In the genomic region with DNA sequence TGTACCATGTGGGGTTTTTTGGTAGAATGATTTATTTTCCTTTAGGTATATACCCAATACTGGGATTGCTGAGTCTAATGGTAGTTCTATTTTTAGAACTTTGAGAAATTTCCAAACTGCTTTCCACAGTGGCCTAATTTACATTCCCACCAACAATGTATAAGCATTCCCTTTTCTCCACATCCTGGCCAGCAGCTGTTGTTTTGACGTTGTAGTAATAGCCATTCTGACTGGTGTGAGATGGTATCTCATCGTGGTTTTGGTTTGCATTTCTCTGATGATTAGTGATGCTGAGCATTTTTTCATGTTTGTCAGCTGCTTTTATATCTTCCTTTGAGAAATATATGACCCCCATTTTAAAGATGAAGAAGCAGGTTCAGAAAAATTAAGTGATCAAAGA, we compare ENCODE assay signal across 12 cellular contexts.
DNase-seq lines count a peak whose midpoint lies in the region; ATAC-seq and TF ChIP-seq lines count a peak whose summit lies in the region.
"Had no signal": no experiment of that assay in that cellular context is flagged by ENCODE, and none has a peak within 500 bp of the region (broad histone marks: within the 10 kb centered on the region; RNA-seq: fewer than 3 reads in every experiment).

No MANE protein-coding gene starts in this region.

- intact Hi-C loops in activated T-helper 2 cell treated with anti-CD3 and anti-CD28 coated beads, Interferon-gamma antibody, Interleukin-2, Interleukin-4, amounts not matched to agents 10 μg/mL and 5 μg/mL and 100 μg/mL, durations not matched to agents 14 hours and 24 hours and 36 hours (cut with micrococcal nuclease): loop anchor here (1.0 to 10.0 kb wide), 2 partner anchors 8 to 148 kb away; no protein-coding TSS in a partner anchor

- H3K27me3 Mint-ChIP-seq in activated T-helper 2 cell treated with anti-CD3 and anti-CD28 coated beads, Interferon-gamma antibody, Interleukin-2, Interleukin-4, amounts not matched to agents 10 μg/mL and 5 μg/mL and 100 μg/mL, durations not matched to agents 14 hours and 24 hours and 36 hours (ENCODE audit: low read depth): no peaks in the 10 kb centered on the region

- ATAC-seq in SK-N-SH treated with all-trans-retinoic acid at 6 μM for 48 hours: peak; percentile 55
- no peak for ATAC-seq in HG02763 (IDR thresholded peaks at IDR 0.05; ENCODE audit: unreplicated experiment)

- no peak overlapping the region for H3K4me3 Mint-ChIP-seq in activated T-helper 2 cell treated with anti-CD3 and anti-CD28 coated beads, Interferon-gamma antibody, Interleukin-2, Interleukin-4, amounts not matched to agents 10 μg/mL and 5 μg/mL and 100 μg/mL, durations not matched to agents 14 hours and 24 hours and 36 hours (ENCODE audit: low read depth)

- DNase-seq in ELR (ENCODE audit: low read depth): peak; percentile 72
- DNase-seq in fibroblast of gingiva (ENCODE audit: low read depth): peak; percentile 83
- peak; percentile 62 for DNase-seq in renal cortical epithelial cell (ENCODE audit: low read depth)
- DNase-seq in activated T-helper 2 cell treated with anti-CD3 and anti-CD28 coated beads, Interferon-gamma antibody, Interleukin-2, Interleukin-4, amounts not matched to agents 10 μg/mL and 5 μg/mL and 100 μg/mL, durations not matched to agents 14 hours and 24 hours and 36 hours (ENCODE audit: low spot score): no peak
- no peak for DNase-seq in NCI-H82 treated with DMSO at 0.1 percent for 48 hours (lab: John Stamatoyannopoulos, UW; ENCODE audit: unreplicated experiment)
- no peak for DNase-seq in RKO (ENCODE audit: low spot score)
- DNase-seq: activated naive CD4-positive, alpha-beta T cell treated with anti-CD3 and anti-CD28 coated beads, Interleukin-2, amount 50 U/mL, for 16 hours; NCI-H2227 treated with DMSO at 0.1 percent for 48 hours; PC-9; T1000 had no signal

- no peak overlapping the region for H3K27ac Mint-ChIP-seq in activated T-helper 2 cell treated with anti-CD3 and anti-CD28 coated beads, Interferon-gamma antibody, Interleukin-2, Interleukin-4, amounts not matched to agents 10 μg/mL and 5 μg/mL and 100 μg/mL, durations not matched to agents 14 hours and 24 hours and 36 hours

- H3K9me3 Mint-ChIP-seq in activated T-helper 2 cell treated with anti-CD3 and anti-CD28 coated beads, Interferon-gamma antibody, Interleukin-2, Interleukin-4, amounts not matched to agents 10 μg/mL and 5 μg/mL and 100 μg/mL, durations not matched to agents 14 hours and 24 hours and 36 hours: peaks cover 8% of the 10 kb centered on the region

- H3K4me1 Mint-ChIP-seq in activated T-helper 2 cell treated with anti-CD3 and anti-CD28 coated beads, Interferon-gamma antibody, Interleukin-2, Interleukin-4, amounts not matched to agents 10 μg/mL and 5 μg/mL and 100 μg/mL, durations not matched to agents 14 hours and 24 hours and 36 hours (ENCODE audit: low read depth): peaks cover 53% of the 10 kb centered on the region

- H3K36me3 Mint-ChIP-seq in activated T-helper 2 cell treated with anti-CD3 and anti-CD28 coated beads, Interferon-gamma antibody, Interleukin-2, Interleukin-4, amounts not matched to agents 10 μg/mL and 5 μg/mL and 100 μg/mL, durations not matched to agents 14 hours and 24 hours and 36 hours (ENCODE audit: low read depth): peaks cover 16% of the 10 kb centered on the region

TF ChIP-seq in SK-N-SH treated with all-trans-retinoic acid at 6 μM for 48 hours, 23 proteins besides CTCF, POLR2A, EP300 and RAD21:
- TF ChIP-seq ARNTL (CRISPR knock-in tag; IDR thresholded peaks at IDR 0.05; ENCODE audit: borderline replicate concordance, low read depth): no peak
- TF ChIP-seq ZC3H10 (CRISPR knock-in tag; IDR thresholded peaks at IDR 0.05): no peak
- no peak for TF ChIP-seq ZNF8 (CRISPR knock-in tag; IDR thresholded peaks at IDR 0.05)
- TF ChIP-seq CSDC2 (CRISPR knock-in tag; IDR thresholded peaks at IDR 0.05): no peak
- TF ChIP-seq ESRRG (CRISPR knock-in tag; IDR thresholded peaks at IDR 0.05): no peak
- TF ChIP-seq TCF4 (CRISPR knock-in tag; IDR thresholded peaks at IDR 0.05; ENCODE audit: borderline replicate concordance): no peak
- TF ChIP-seq ZNF70 (CRISPR knock-in tag; IDR thresholded peaks at IDR 0.05): no peak
- TF ChIP-seq, protein P1, sequence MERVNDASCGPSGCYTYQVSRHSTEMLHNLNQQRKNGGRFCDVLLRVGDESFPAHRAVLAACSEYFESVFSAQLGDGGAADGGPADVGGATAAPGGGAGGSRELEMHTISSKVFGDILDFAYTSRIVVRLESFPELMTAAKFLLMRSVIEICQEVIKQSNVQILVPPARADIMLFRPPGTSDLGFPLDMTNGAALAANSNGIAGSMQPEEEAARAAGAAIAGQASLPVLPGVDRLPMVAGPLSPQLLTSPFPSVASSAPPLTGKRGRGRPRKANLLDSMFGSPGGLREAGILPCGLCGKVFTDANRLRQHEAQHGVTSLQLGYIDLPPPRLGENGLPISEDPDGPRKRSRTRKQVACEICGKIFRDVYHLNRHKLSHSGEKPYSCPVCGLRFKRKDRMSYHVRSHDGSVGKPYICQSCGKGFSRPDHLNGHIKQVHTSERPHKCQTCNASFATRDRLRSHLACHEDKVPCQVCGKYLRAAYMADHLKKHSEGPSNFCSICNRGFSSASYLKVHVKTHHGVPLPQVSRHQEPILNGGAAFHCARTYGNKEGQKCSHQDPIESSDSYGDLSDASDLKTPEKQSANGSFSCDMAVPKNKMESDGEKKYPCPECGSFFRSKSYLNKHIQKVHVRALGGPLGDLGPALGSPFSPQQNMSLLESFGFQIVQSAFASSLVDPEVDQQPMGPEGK (CRISPR knock-in tag; IDR thresholded peaks at IDR 0.05; ENCODE audit: borderline replicate concordance): no peak
- TF ChIP-seq, protein P2, sequence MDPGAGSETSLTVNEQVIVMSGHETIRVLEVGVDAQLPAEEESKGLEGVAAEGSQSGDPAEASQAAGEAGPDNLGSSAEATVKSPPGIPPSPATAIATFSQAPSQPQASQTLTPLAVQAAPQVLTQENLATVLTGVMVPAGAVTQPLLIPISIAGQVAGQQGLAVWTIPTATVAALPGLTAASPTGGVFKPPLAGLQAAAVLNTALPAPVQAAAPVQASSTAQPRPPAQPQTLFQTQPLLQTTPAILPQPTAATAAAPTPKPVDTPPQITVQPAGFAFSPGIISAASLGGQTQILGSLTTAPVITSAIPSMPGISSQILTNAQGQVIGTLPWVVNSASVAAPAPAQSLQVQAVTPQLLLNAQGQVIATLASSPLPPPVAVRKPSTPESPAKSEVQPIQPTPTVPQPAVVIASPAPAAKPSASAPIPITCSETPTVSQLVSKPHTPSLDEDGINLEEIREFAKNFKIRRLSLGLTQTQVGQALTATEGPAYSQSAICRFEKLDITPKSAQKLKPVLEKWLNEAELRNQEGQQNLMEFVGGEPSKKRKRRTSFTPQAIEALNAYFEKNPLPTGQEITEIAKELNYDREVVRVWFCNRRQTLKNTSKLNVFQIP (CRISPR knock-in tag; IDR thresholded peaks at IDR 0.05; ENCODE audit: borderline replicate concordance, low read depth): no peak
- TF ChIP-seq, protein P3, sequence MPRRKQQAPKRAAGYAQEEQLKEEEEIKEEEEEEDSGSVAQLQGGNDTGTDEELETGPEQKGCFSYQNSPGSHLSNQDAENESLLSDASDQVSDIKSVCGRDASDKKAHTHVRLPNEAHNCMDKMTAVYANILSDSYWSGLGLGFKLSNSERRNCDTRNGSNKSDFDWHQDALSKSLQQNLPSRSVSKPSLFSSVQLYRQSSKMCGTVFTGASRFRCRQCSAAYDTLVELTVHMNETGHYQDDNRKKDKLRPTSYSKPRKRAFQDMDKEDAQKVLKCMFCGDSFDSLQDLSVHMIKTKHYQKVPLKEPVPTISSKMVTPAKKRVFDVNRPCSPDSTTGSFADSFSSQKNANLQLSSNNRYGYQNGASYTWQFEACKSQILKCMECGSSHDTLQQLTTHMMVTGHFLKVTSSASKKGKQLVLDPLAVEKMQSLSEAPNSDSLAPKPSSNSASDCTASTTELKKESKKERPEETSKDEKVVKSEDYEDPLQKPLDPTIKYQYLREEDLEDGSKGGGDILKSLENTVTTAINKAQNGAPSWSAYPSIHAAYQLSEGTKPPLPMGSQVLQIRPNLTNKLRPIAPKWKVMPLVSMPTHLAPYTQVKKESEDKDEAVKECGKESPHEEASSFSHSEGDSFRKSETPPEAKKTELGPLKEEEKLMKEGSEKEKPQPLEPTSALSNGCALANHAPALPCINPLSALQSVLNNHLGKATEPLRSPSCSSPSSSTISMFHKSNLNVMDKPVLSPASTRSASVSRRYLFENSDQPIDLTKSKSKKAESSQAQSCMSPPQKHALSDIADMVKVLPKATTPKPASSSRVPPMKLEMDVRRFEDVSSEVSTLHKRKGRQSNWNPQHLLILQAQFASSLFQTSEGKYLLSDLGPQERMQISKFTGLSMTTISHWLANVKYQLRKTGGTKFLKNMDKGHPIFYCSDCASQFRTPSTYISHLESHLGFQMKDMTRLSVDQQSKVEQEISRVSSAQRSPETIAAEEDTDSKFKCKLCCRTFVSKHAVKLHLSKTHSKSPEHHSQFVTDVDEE (CRISPR knock-in tag; IDR thresholded peaks at IDR 0.05): no peak
- no peak for TF ChIP-seq GLIS3 (CRISPR knock-in tag; IDR thresholded peaks at IDR 0.05)
- no peak for TF ChIP-seq ZFP30 (CRISPR knock-in tag; IDR thresholded peaks at IDR 0.05)
- TF ChIP-seq SNAI2 (CRISPR knock-in tag; IDR thresholded peaks at IDR 0.05): no peak
- TF ChIP-seq ZFP3 (CRISPR knock-in tag; IDR thresholded peaks at IDR 0.05): no peak

Comparison
In these comparisons a context has a peak if more than half of its experiments do, and no peak if none do; other contexts are left out.
1. DNase-seq: peak in ELR (single experiment), fibroblast of gingiva (single experiment) and renal cortical epithelial cell (single experiment); none in activated T-helper 2 cell treated with anti-CD3 and anti-CD28 coated beads, Interferon-gamma antibody, Interleukin-2, Interleukin-4, amounts not matched to agents 10 μg/mL and 5 μg/mL and 100 μg/mL, durations not matched to agents 14 hours and 24 hours and 36 hours (single experiment), NCI-H82 treated with DMSO at 0.1 percent for 48 hours (single experiment) and RKO (single experiment).